ENCODE assay signal across 25 cellular contexts in the genomic region with DNA sequence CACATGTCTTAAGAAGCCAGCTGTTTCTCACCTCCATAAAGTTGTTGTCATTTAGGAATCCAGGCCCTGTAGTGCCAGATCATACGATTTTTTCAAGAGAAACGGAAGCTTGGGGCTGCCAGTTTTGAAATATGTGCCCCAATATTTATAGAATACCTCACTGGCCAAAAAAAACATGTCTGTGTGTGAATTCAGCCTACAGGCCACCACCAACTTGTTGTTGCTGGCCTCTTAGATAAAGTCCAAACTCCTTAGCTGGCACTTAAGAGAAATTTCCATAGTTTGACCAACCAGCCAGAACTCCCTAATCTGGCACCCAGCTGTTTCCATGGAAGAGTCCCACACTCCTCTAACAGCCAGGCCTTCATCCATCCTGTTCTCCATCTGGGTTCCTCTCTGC.
DNase-seq lines count a peak whose midpoint lies in the region; FAIRE-seq and TF ChIP-seq lines count a peak whose summit lies in the region.
"Had no signal": no experiment of that assay in that cellular context is flagged by ENCODE, and none has a peak within 500 bp of the region (broad histone marks: within the 10 kb centered on the region; RNA-seq: fewer than 3 reads in every experiment).

No MANE protein-coding gene starts in this region.

- no peaks in the 10 kb centered on the region for H3K79me2 ChIP-seq in ACC112 (ENCODE audit: control insufficient read depth, insufficient read depth, low read length, unreplicated experiment)

- H3K9me3 ChIP-seq in kidney (ENCODE audit: control insufficient read depth in 1 of 2, low read length in 2 of 2) (no peaks in the 10 kb centered on the region), WERI-Rb-1 (ENCODE audit: severe bottlenecking) (peaks cover 3% of the 10 kb centered on the region)
- H3K9me3 ChIP-seq: A549, esophagus muscularis mucosa, heart right ventricle had no signal

- no peak for TF ChIP-seq CTCF in chondrocyte (IDR thresholded peaks at IDR 0.05)
- TF ChIP-seq CTCF in kidney (IDR thresholded peaks at IDR 0.05; ENCODE audit: borderline replicate concordance, extremely low read depth, insufficient read depth): no peak
- no peak for TF ChIP-seq CTCF in WERI-Rb-1 (IDR thresholded peaks at IDR 0.05; ENCODE audit: low read depth, low read length)

- H3K4me1 ChIP-seq in ACC112 (ENCODE audit: control insufficient read depth, insufficient read depth, low read length, unreplicated experiment): peaks cover 26% of the 10 kb centered on the region
- H3K4me1 ChIP-seq in kidney (ENCODE audit: control insufficient read depth in 1 of 2, insufficient read depth in 1 of 2, low read depth in 1 of 2, low read length in 2 of 2): no peaks in the 10 kb centered on the region
- H3K4me1 ChIP-seq: esophagus muscularis mucosa, heart right ventricle had no signal

- no peaks in the 10 kb centered on the region for H3K27me3 ChIP-seq in ACC112 (ENCODE audit: insufficient read depth, low read length)
- H3K27me3 ChIP-seq in WERI-Rb-1 (ENCODE audit: insufficient read depth, low read depth, severe bottlenecking): no peaks in the 10 kb centered on the region
- H3K27me3 ChIP-seq: cardiac muscle cell, esophagus muscularis mucosa, heart right ventricle had no signal

- peak overlapping the region; percentile 69 for H3K27ac ChIP-seq in ACC112 (ENCODE audit: low read depth, low read length)
- no peak overlapping the region for H3K27ac ChIP-seq in kidney (ENCODE audit: low read depth in 2 of 2, low read length in 2 of 2)
- no peak overlapping the region for H3K27ac ChIP-seq in substantia nigra (ENCODE audit: low read depth, low read length, poor library complexity, severe bottlenecking)
- no peak overlapping the region for H3K27ac ChIP-seq in WERI-Rb-1
- H3K27ac ChIP-seq: A549, cardiac muscle cell, esophagus muscularis mucosa had no signal

- DNase-seq in M059J (ENCODE audit: low read depth) (peak; percentile 7), chondrocyte (ENCODE audit: low spot score) (no peak), myocyte (ENCODE audit: low read depth) (peak; percentile 23), MV-4-11 (lab: John Stamatoyannopoulos, UW) (no peak), kidney (no peak), substantia nigra (lab: John Stamatoyannopoulos, UW) (no peak), WERI-Rb-1 (no peak)
- DNase-seq: activated CD4-positive, alpha-beta memory T cell treated with anti-CD3 and anti-CD28 coated beads for 36 hours; activated T-cell treated with anti-CD3 and anti-CD28 coated beads, Interleukin-2, amount 50 U/mL, for 1 hour; DMS 273 treated with DMSO at 0.1 percent for 48 hours; heart right ventricle; NCI-H1694 treated with DMSO at 0.1 percent for 48 hours; NCI-H345; stimulated activated CD4-positive, alpha-beta T cell treated with anti-CD3 and anti-CD28 coated beads, Interleukin-4, amount 100 ng/mL, for 4 hours; T-cell had no signal

- H3K4me1 Mint-ChIP-seq in chondrocyte (ENCODE audit: low read depth): peaks cover 51% of the 10 kb centered on the region
- H3K4me1 Mint-ChIP-seq: activated naive CD4-positive, alpha-beta T cell treated with anti-CD3 and anti-CD28 coated beads, Interleukin-2, amount 50 U/mL, for 24 hours; CD14-positive monocyte; T-cell had no signal

- H3K36me3 Mint-ChIP-seq in chondrocyte (ENCODE audit: low read depth): peaks cover 8% of the 10 kb centered on the region
- H3K36me3 Mint-ChIP-seq: natural killer cell treated with Interleukin-12 subunit alpha and Interleukin-12 subunit beta and Interleukin-15 and Interleukin-18, amount 100 ng/mL, for 72 hours had no signal

- peak overlapping the region; percentile 12 for H2AFZ ChIP-seq in ACC112 (ENCODE audit: low read length, unreplicated experiment)

- FAIRE-seq in kidney (lab: Jason Lieb, UNC): no peak
- FAIRE-seq: A549 had no signal

- intact Hi-C loops in kidney (cut with DNase I): no loop called here

- H3K27me3 Mint-ChIP-seq in chondrocyte (ENCODE audit: low read depth): no peaks in the 10 kb centered on the region
- H3K27me3 Mint-ChIP-seq: activated CD4-positive, alpha-beta memory T cell treated with anti-CD3 and anti-CD28 coated beads for 36 hours; activated naive CD4-positive, alpha-beta T cell treated with anti-CD3 and anti-CD28 coated beads, Interleukin-2, amount 50 U/mL, for 24 hours; natural killer cell treated with Interleukin-12 subunit alpha and Interleukin-12 subunit beta and Interleukin-15 and Interleukin-18, amount 100 ng/mL, for 72 hours; progenitor cell of endocrine pancreas; T-cell had no signal

- H3K9me3 Mint-ChIP-seq in chondrocyte (ENCODE audit: low read depth): peaks cover 2% of the 10 kb centered on the region
- H3K9me3 Mint-ChIP-seq: activated CD4-positive, alpha-beta memory T cell treated with anti-CD3 and anti-CD28 coated beads for 36 hours; activated naive CD4-positive, alpha-beta T cell treated with anti-CD3 and anti-CD28 coated beads, Interleukin-2, amount 50 U/mL, for 24 hours; natural killer cell treated with Interleukin-12 subunit alpha and Interleukin-12 subunit beta and Interleukin-15 and Interleukin-18, amount 100 ng/mL, for 72 hours; T-cell had no signal

- H3K4me3 ChIP-seq in ACC112 (ENCODE audit: low read depth, low read length) (no peak overlapping the region), kidney (ENCODE audit: low read length in 2 of 2) (no peak overlapping the region), WERI-Rb-1 (ENCODE audit: low read depth, low read length) (no peak overlapping the region)
- H3K4me3 ChIP-seq: A549, cardiac muscle cell, esophagus muscularis mucosa, heart right ventricle, lung, smooth muscle cell had no signal

- no peak overlapping the region for H3K4me3 Mint-ChIP-seq in chondrocyte (ENCODE audit: unreplicated experiment)
- H3K4me3 Mint-ChIP-seq: activated CD4-positive, alpha-beta memory T cell treated with anti-CD3 and anti-CD28 coated beads for 36 hours; activated naive CD4-positive, alpha-beta T cell treated with anti-CD3 and anti-CD28 coated beads, Interleukin-2, amount 50 U/mL, for 24 hours; CD14-positive monocyte; natural killer cell treated with Interleukin-12 subunit alpha and Interleukin-12 subunit beta and Interleukin-15 and Interleukin-18, amount 100 ng/mL, for 72 hours; T-cell had no signal

- peak overlapping the region; percentile 77 for H3K27ac Mint-ChIP-seq in chondrocyte (ENCODE audit: unreplicated experiment)
- H3K27ac Mint-ChIP-seq: activated CD4-positive, alpha-beta memory T cell treated with anti-CD3 and anti-CD28 coated beads for 36 hours; activated naive CD4-positive, alpha-beta T cell treated with anti-CD3 and anti-CD28 coated beads, Interleukin-2, amount 50 U/mL, for 24 hours; CD14-positive monocyte; natural killer cell treated with Interleukin-12 subunit alpha and Interleukin-12 subunit beta and Interleukin-15 and Interleukin-18, amount 100 ng/mL, for 72 hours; progenitor cell of endocrine pancreas; T-cell had no signal

- H3K36me3 ChIP-seq in ACC112 (ENCODE audit: insufficient read depth, low read length) (0 out of 2 replicates have a peak, but pooled peaks cover 3% of the 10 kb centered on the region), kidney (ENCODE audit: control insufficient read depth in 1 of 2, insufficient read depth in 2 of 2, low read length in 2 of 2) (peaks cover 2 to 26% of the 10 kb centered on the region in 2 donors), WERI-Rb-1 (peaks cover 21% of the 10 kb centered on the region)

- no peak overlapping the region for H3K9ac ChIP-seq in kidney (ENCODE audit: low read length in 2 of 2)

Comparison
In these comparisons a context has a peak if more than half of its experiments do, and no peak if none do; other contexts are left out.
1. DNase-seq: peak in M059J (single experiment) and myocyte (single experiment); none in chondrocyte (single experiment), MV-4-11 (single experiment), kidney (single experiment), substantia nigra (0 of 49) and WERI-Rb-1 (single experiment).